In genomic region chr19:41844601-41845000, GRCh38 we compare ENCODE assay signal across 2 cellular contexts.
TF ChIP-seq lines count a peak whose summit lies in the region.

A gene with protein sequence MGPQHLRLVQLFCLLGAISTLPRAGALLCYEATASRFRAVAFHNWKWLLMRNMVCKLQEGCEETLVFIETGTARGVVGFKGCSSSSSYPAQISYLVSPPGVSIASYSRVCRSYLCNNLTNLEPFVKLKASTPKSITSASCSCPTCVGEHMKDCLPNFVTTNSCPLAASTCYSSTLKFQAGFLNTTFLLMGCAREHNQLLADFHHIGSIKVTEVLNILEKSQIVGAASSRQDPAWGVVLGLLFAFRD (minus strand): TSS chr19:41844683. CDS start chr19:41839285, 5,398 bp downstream.

TF ChIP-seq in HEK293, 187 proteins besides CTCF, POLR2A, EP300 and RAD21 (continued from another document):
- peak; percentile 17; the same call in 1 of the 2 replicates for TF ChIP-seq SP3 (tag by site-specific recombination; IDR thresholded peaks at IDR 0.05)
- no peak for TF ChIP-seq PRDM1 (tag by site-specific recombination; IDR thresholded peaks at IDR 0.05)
- TF ChIP-seq ZNF37A (tag by site-specific recombination; IDR thresholded peaks at IDR 0.05) = no peak

TF ChIP-seq in H1, 55 proteins besides CTCF, POLR2A, EP300 and RAD21:
- TF ChIP-seq, protein P1, sequence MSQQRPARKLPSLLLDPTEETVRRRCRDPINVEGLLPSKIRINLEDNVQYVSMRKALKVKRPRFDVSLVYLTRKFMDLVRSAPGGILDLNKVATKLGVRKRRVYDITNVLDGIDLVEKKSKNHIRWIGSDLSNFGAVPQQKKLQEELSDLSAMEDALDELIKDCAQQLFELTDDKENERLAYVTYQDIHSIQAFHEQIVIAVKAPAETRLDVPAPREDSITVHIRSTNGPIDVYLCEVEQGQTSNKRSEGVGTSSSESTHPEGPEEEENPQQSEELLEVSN (IDR thresholded peaks at IDR 0.05) = peak; percentile 93
- TF ChIP-seq ATF3 (IDR thresholded peaks at IDR 0.05; ENCODE audit: insufficient read depth, low read depth, low read length) = no peak
- TF ChIP-seq, protein P2, sequence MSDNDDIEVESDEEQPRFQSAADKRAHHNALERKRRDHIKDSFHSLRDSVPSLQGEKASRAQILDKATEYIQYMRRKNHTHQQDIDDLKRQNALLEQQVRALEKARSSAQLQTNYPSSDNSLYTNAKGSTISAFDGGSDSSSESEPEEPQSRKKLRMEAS (IDR thresholded peaks at IDR 0.05) = peak; percentile 68
